ENCODE assay signal across 8 cellular contexts in the genomic region with DNA sequence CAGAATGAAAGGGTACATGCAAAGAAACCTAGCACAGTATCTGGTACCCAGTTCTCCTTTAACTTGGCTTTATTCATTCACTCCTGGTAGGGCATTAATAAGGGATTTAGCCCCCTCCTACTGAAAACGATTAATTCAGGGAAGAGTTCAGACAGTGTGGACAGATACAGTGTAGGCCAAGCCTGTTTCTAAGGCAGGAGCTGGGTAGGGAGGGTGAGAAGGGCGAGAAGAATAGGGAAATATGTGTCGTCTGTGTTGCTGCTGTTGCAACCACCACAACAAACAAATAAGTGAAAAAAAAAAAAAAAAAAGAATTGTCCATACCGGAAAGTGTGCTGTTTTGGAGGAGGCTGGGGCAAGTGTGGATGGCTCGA. TPM values are rescaled to one million over a fixed set of nuclear protein-coding genes. Genes with fewer than 3 reads are reported as not detected.
DNase-seq lines count a peak whose midpoint lies in the region; ATAC-seq and TF ChIP-seq lines count a peak whose summit lies in the region.
"Not testable (repeated sequence)": the region's sequence is repeated elsewhere in the genome, so short reads cannot be mapped to it uniquely, and the experiment has no call there.

No MANE protein-coding gene starts in this region.

- H3K4me2 ChIP-seq in DND-41 (ENCODE audit: insufficient read depth, low read length): peak overlapping the region; percentile 76; the same call in 1 of the 2 replicates

- not testable (repeated sequence) for H3K27ac Mint-ChIP-seq in activated B cell treated with CpG ODN at 0.5 μM for 24 hours; activated naive CD4-positive, alpha-beta T cell treated with anti-CD3 and anti-CD28 coated beads, Interleukin-2, amount 10 ng/mL, durations not matched to agents 7 days and 5 days
- H3K27ac Mint-ChIP-seq in effector memory CD8-positive, alpha-beta T cell: peak overlapping the region; percentile 44 to 64

- H2AFZ ChIP-seq in DND-41 (ENCODE audit: low read depth, low read length): not testable (repeated sequence)

- H3K36me3 ChIP-seq in DND-41 (ENCODE audit: insufficient read depth, low read length); left ventricle myocardium inferior; muscle layer of colon (ENCODE audit: insufficient read depth, low read length); psoas muscle (ENCODE audit: insufficient read depth in 1 of 2, low read depth in 1 of 2); uterus: not testable (repeated sequence)

- POLR2A ChIA-PET in activated B cell treated with CpG ODN at 0.5 μM for 24 hours (lab: Charles Lee): not testable (repeated sequence)

- DNase-seq in DND-41; activated B cell treated with CpG ODN at 0.5 μM for 24 hours; activated naive CD4-positive, alpha-beta T cell treated with anti-CD3 and anti-CD28 coated beads, Interleukin-2, amount 10 ng/mL, durations not matched to agents 7 days and 5 days; effector memory CD8-positive, alpha-beta T cell; left ventricle myocardium inferior; psoas muscle; uterus: not testable (repeated sequence)

- H4K20me1 ChIP-seq in DND-41 (ENCODE audit: insufficient read depth, low read length): not testable (repeated sequence)

- H3K4me3 ChIP-seq in DND-41 (ENCODE audit: low read depth in 1 of 2, low read length in 2 of 2): 0 out of 4 replicates have a peak overlapping the region, but pooled peaks of 1 of the 2 experiments have one; percentile 61
- H3K4me3 ChIP-seq in left ventricle myocardium inferior: peak overlapping the region; percentile 79
- not testable (repeated sequence) for H3K4me3 ChIP-seq in muscle layer of colon (ENCODE audit: low read depth in 1 of 2, low read length in 2 of 2)
- peak overlapping the region; percentile 81 for H3K4me3 ChIP-seq in psoas muscle
- peak overlapping the region in 1 of 2 donors; percentile 58 for H3K4me3 ChIP-seq in uterus

- not testable (repeated sequence) for H3K4me1 Mint-ChIP-seq in activated B cell treated with CpG ODN at 0.5 μM for 24 hours; activated naive CD4-positive, alpha-beta T cell treated with anti-CD3 and anti-CD28 coated beads, Interleukin-2, amount 10 ng/mL, durations not matched to agents 7 days and 5 days; effector memory CD8-positive, alpha-beta T cell (ENCODE audit: low read depth in 2 of 2)

- not testable (repeated sequence) for H3K4me1 ChIP-seq in DND-41 (ENCODE audit: insufficient read depth, low read length); left ventricle myocardium inferior; muscle layer of colon (ENCODE audit: insufficient read depth, low read length); psoas muscle; uterus

- H3K36me3 Mint-ChIP-seq in activated B cell treated with CpG ODN at 0.5 μM for 24 hours (ENCODE audit: low read depth); activated naive CD4-positive, alpha-beta T cell treated with anti-CD3 and anti-CD28 coated beads, Interleukin-2, amount 10 ng/mL, durations not matched to agents 7 days and 5 days; effector memory CD8-positive, alpha-beta T cell (ENCODE audit: insufficient read depth): not testable (repeated sequence)

- not testable (repeated sequence) for ATAC-seq in DND-41 (ENCODE audit: insufficient read depth, low read depth); activated B cell treated with CpG ODN at 0.5 μM for 24 hours (ENCODE audit: low read depth)
- ATAC-seq in effector memory CD8-positive, alpha-beta T cell (replicated peaks): peak; percentile 30
- peak; percentile 7 to 35 (median 21) for ATAC-seq in psoas muscle

- not testable (repeated sequence) for H3K27ac ChIP-seq in DND-41 (ENCODE audit: low read length); psoas muscle
- H3K27ac ChIP-seq in left ventricle myocardium inferior (replicated peaks) (peak overlapping the region; percentile 94), muscle layer of colon (ENCODE audit: low read depth, low read length) (peak overlapping the region; percentile 63), uterus (peak overlapping the region; percentile 67 to 94)

- 8 to 21% (median 13%) methylated on average over 3 to 5 of the region's 5 CpGs for WGBS in psoas muscle, 3 donors

- not testable (repeated sequence) for H3K9ac ChIP-seq in DND-41 (ENCODE audit: low read depth, low read length); muscle layer of colon (ENCODE audit: low read length)

- peak overlapping the region; percentile 75 for H3K4me3 Mint-ChIP-seq in activated B cell treated with CpG ODN at 0.5 μM for 24 hours
- H3K4me3 Mint-ChIP-seq in activated naive CD4-positive, alpha-beta T cell treated with anti-CD3 and anti-CD28 coated beads, Interleukin-2, amount 10 ng/mL, durations not matched to agents 7 days and 5 days: peak overlapping the region; percentile 72
- H3K4me3 Mint-ChIP-seq in effector memory CD8-positive, alpha-beta T cell: peak overlapping the region; percentile 70 to 80

- H3K79me2 ChIP-seq in DND-41 (ENCODE audit: insufficient read depth, low read length): not testable (repeated sequence)

- CTCF ChIA-PET in activated B cell treated with CpG ODN at 0.5 μM for 24 hours (lab: Charles Lee); activated naive CD4-positive, alpha-beta T cell treated with anti-CD3 and anti-CD28 coated beads, Interleukin-2, amount 10 ng/mL, durations not matched to agents 7 days and 5 days (lab: Charles Lee): not testable (repeated sequence)

- intact Hi-C loops in activated B cell treated with CpG ODN at 0.5 μM for 24 hours (cut with micrococcal nuclease); left ventricle myocardium inferior (cut with micrococcal nuclease); psoas muscle (cut with DNase I); uterus (cut with DNase I; ENCODE audit: low total_unique reads): not testable (repeated sequence)

- H3K9me3 ChIP-seq in DND-41 (ENCODE audit: insufficient read depth, low read length, severe bottlenecking); left ventricle myocardium inferior (replicated peaks); muscle layer of colon (ENCODE audit: low read length); psoas muscle; uterus: not testable (repeated sequence)

- TF ChIP-seq POLR2A in uterus (IDR thresholded peaks at IDR 0.05): not testable (repeated sequence)

- H3K27me3 ChIP-seq in DND-41 (ENCODE audit: insufficient read depth, low read length, poor library complexity): peaks cover 11% of the 10 kb centered on the region
- not testable (repeated sequence) for H3K27me3 ChIP-seq in left ventricle myocardium inferior (ENCODE audit: low read depth); muscle layer of colon (ENCODE audit: control insufficient read depth in 1 of 2, insufficient read depth in 2 of 2, low read length in 2 of 2); psoas muscle (ENCODE audit: insufficient read depth in 3 of 3, low read length in 2 of 3); uterus

- TF ChIP-seq CTCF in DND-41 (IDR thresholded peaks at IDR 0.05; ENCODE audit: borderline replicate concordance, extremely low read depth, low read length, poor library complexity, severe bottlenecking); activated B cell treated with CpG ODN at 0.5 μM for 24 hours (IDR thresholded peaks at IDR 0.05); left ventricle myocardium inferior (IDR thresholded peaks at IDR 0.05; ENCODE audit: borderline replicate concordance); psoas muscle (IDR thresholded peaks at IDR 0.05); uterus (IDR thresholded peaks at IDR 0.05): not testable (repeated sequence)

- H3K9me3 Mint-ChIP-seq in activated B cell treated with CpG ODN at 0.5 μM for 24 hours; activated naive CD4-positive, alpha-beta T cell treated with anti-CD3 and anti-CD28 coated beads, Interleukin-2, amount 10 ng/mL, durations not matched to agents 7 days and 5 days; effector memory CD8-positive, alpha-beta T cell: not testable (repeated sequence)

- H3K27me3 Mint-ChIP-seq in activated B cell treated with CpG ODN at 0.5 μM for 24 hours; effector memory CD8-positive, alpha-beta T cell: not testable (repeated sequence)
- H3K27me3 Mint-ChIP-seq in activated naive CD4-positive, alpha-beta T cell treated with anti-CD3 and anti-CD28 coated beads, Interleukin-2, amount 10 ng/mL, durations not matched to agents 7 days and 5 days: peaks cover 31% of the 10 kb centered on the region

RNA-seq across cellular contexts. Expression of a gene that starts 42.3 kb away (rescaled TPM):
- total RNA-seq in activated B cell treated with CpG ODN at 0.5 μM for 24 hours: 0.17 and 0.35 TPM in 2 replicates
- 0.11 TPM for total RNA-seq in left ventricle myocardium inferior
- under 1 TPM in 3 of 4 donors, not detected in 1; 0.15 to 0.21 (median 0.18) TPM for total RNA-seq in psoas muscle
- under 1 TPM; 0.14 to 0.19 (median 0.15) TPM for polyA plus RNA-seq in psoas muscle
- not detected for total RNA-seq in uterus
